In the genomic region with DNA sequence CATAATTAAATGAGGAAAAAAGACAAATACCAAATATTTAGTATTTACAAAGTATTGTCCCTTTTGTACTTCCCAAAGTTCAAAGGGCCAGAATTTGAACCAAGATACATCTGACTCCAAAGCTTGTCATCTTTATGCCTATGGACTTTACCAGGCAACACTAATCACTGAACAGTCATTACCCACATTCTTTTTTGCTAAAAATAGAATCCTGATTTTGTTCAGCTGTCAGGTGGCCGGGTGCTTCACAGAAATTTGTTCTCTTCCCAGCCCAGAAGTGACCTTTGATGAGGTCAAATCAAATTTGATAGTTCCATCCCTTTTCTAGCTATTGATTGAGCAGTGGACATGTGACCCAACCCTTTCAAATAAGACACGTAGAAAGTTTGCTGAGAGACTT, we compare ENCODE assay signal across 18 cellular contexts.
"Had no signal": no experiment of that assay in that cellular context is flagged by ENCODE, and none has a peak within 500 bp of the region (broad histone marks: within the 10 kb centered on the region; RNA-seq: fewer than 3 reads in every experiment).

No MANE protein-coding gene starts in this region.

- ATAC-seq: activated T-cell treated with anti-CD3 and anti-CD28 coated beads, Interleukin-2, amount 50 U/mL, for 72 hours; lower lobe of right lung; naive thymus-derived CD4-positive, alpha-beta T cell; sciatic nerve; stimulated activated naive B cell treated with anti-CD40 and anti-IgM and Interleukin-4, amounts not matched to agents 10 μg/mL and 1 μg/mL and 100 μg/mL, for 72 hours had no signal

- H3K27ac ChIP-seq: lower lobe of right lung, testis had no signal

- H3K27me3 ChIP-seq: testis had no signal

- H3K9me3 ChIP-seq: lower lobe of right lung, testis had no signal

- DNase-seq: activated CD4-positive, alpha-beta memory T cell treated with anti-CD3 and anti-CD28 coated beads for 36 hours; activated CD4-positive, alpha-beta T cell treated with anti-CD3 and anti-CD28 coated beads for 48 hours; activated effector memory CD4-positive, alpha-beta T cell treated with Interleukin-2 at 50 U/mL for 16 hours; activated naive CD4-positive, alpha-beta T cell treated with anti-CD3 and anti-CD28 coated beads, Interleukin-2, amount 10 ng/mL, durations not matched to agents 7 days and 5 days; activated T-cell treated with anti-CD3 and anti-CD28 coated beads, Interleukin-2, amount 50 U/mL, for 72 hours; amygdala; effector CD4-positive, alpha-beta T cell; foreskin fibroblast; lower lobe of right lung; naive thymus-derived CD4-positive, alpha-beta T cell; occipital lobe; stimulated activated CD4-positive, alpha-beta T cell treated with anti-CD3 and anti-CD28 coated beads, Interleukin-2, amount 100 ng/mL, for 48 hours; stimulated activated CD8-positive, alpha-beta memory T cell treated with anti-CD3 and anti-CD28 coated beads, Interleukin-4, amount 100 ng/mL, for 48 hours; stimulated activated naive B cell treated with anti-CD40 and anti-IgM and Interleukin-4, amounts not matched to agents 10 μg/mL and 1 μg/mL and 100 μg/mL, for 72 hours; T-helper 2 cell; testis; trophoblast cell had no signal

- H3K36me3 ChIP-seq: lower lobe of right lung had no signal

- H3K4me3 ChIP-seq: lower lobe of right lung, testis had no signal

- H3K4me1 ChIP-seq: lower lobe of right lung, testis had no signal
